15 cellular contexts compared by ENCODE assay signal in genomic region chr11:121253951-121254350, GRCh38.
"Had no signal": no experiment of that assay in that cellular context is flagged by ENCODE, and none has a peak within 500 bp of the region (broad histone marks: within the 10 kb centered on the region; RNA-seq: fewer than 3 reads in every experiment).

No MANE protein-coding gene starts in this region.

- H3K9me3 ChIP-seq: gastrocnemius medialis, prostate gland had no signal

- H3K4me3 ChIP-seq: dorsolateral prefrontal cortex, gastrocnemius medialis, heart right ventricle, prostate gland, spleen had no signal

- ATAC-seq: heart right ventricle, left lobe of liver, sciatic nerve had no signal

- H3K4me1 ChIP-seq: gastrocnemius medialis, prostate gland, spleen had no signal

- H3K27ac ChIP-seq: dorsolateral prefrontal cortex, gastrocnemius medialis, heart right ventricle, prostate gland, spleen had no signal

- H3K27me3 ChIP-seq: dorsolateral prefrontal cortex, gastrocnemius medialis, spleen had no signal

- H3K36me3 ChIP-seq: gastrocnemius medialis, heart right ventricle, prostate gland, spleen had no signal

- DNase-seq: activated CD4-positive, CD25-positive, alpha-beta regulatory T cell; activated effector memory CD4-positive, alpha-beta T cell treated with Interleukin-2 at 50 U/mL for 16 hours; activated T-cell treated with anti-CD3 and anti-CD28 coated beads, Interleukin-2, amount 50 U/mL, for 1 hour; amniotic stem cell; dorsolateral prefrontal cortex; gastrocnemius medialis; heart right ventricle; mesendoderm; spleen; stimulated activated CD4-positive, alpha-beta T cell treated with anti-CD3 and anti-CD28 coated beads, Interleukin-2, amount 100 ng/mL, for 24 hours; stimulated activated naive CD4-positive, alpha-beta T cell treated with Interleukin-2 at 50 U/mL for 16 hours; T-helper 2 cell had no signal
